In the genomic region with DNA sequence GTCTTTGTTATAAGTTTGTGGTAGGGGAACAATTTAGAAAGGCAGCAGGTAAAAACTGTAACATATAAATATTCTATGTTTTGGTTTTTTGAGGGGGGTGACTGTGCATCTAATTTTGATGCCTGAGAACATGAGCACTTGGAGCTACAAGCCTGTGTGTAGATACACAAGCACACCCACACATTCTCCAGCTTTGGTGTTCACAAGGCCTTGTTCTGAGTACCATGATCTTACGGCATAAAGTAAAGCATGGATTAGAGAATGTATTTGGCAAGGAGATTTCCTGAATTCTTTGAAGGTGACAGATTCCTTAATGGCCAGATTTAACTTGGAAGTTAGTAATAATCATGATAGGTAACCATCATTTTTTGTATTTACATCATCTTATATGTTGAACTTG, we compare ENCODE assay signal across 18 cellular contexts.
"Had no signal": no experiment of that assay in that cellular context is flagged by ENCODE, and none has a peak within 500 bp of the region (broad histone marks: within the 10 kb centered on the region; RNA-seq: fewer than 3 reads in every experiment).

No MANE protein-coding gene starts in this region.

- H3K27ac ChIP-seq: brain microvascular endothelial cell, dorsolateral prefrontal cortex, hepatocyte, suprapubic skin, upper lobe of left lung had no signal

- H3K27me3 ChIP-seq: brain microvascular endothelial cell, dorsolateral prefrontal cortex, hepatocyte, suprapubic skin, upper lobe of left lung had no signal

- H3K36me3 ChIP-seq: brain microvascular endothelial cell, suprapubic skin, upper lobe of left lung had no signal

- H3K4me3 Mint-ChIP-seq: activated CD8-positive, alpha-beta memory T cell treated with anti-CD3 and anti-CD28 coated beads, Interleukin-2, amount 10 ng/mL, durations not matched to agents 7 days and 5 days; activated T-cell treated with anti-CD3 and anti-CD28 coated beads, Interleukin-2, amount 50 U/mL, for 24 hours; naive thymus-derived CD4-positive, alpha-beta T cell had no signal

- H2AFZ ChIP-seq: hepatocyte had no signal

- H3K9me3 ChIP-seq: suprapubic skin, upper lobe of left lung had no signal

- H3K4me2 ChIP-seq: hepatocyte had no signal

- ATAC-seq: activated CD8-positive, alpha-beta memory T cell treated with anti-CD3 and anti-CD28 coated beads, Interleukin-2, amount 10 ng/mL, durations not matched to agents 7 days and 5 days; activated naive CD4-positive, alpha-beta T cell treated with anti-CD3 and anti-CD28 coated beads, Interleukin-2, amount 50 U/mL, for 72 hours; naive thymus-derived CD4-positive, alpha-beta T cell; stimulated activated naive CD8-positive, alpha-beta T cell treated with anti-CD3 and anti-CD28 coated beads, Interleukin-15, Interleukin-2, amounts not matched to agents 100 U/mL and 50 U/mL, for 24 hours had no signal

- H3K27ac Mint-ChIP-seq: activated CD8-positive, alpha-beta memory T cell treated with anti-CD3 and anti-CD28 coated beads, Interleukin-2, amount 10 ng/mL, durations not matched to agents 7 days and 5 days; activated naive CD4-positive, alpha-beta T cell treated with anti-CD3 and anti-CD28 coated beads, Interleukin-2, amount 50 U/mL, for 72 hours; activated T-cell treated with anti-CD3 and anti-CD28 coated beads, Interleukin-2, amount 50 U/mL, for 24 hours; naive thymus-derived CD4-positive, alpha-beta T cell; progenitor cell of endocrine pancreas had no signal

- DNase-seq: activated CD4-positive, alpha-beta T cell treated with anti-CD3 and anti-CD28 coated beads for 1 hour; activated CD4-positive, alpha-beta T cell treated with anti-CD3 and anti-CD28 coated beads, Interleukin-2, amount 50 U/mL, for 48 hours; activated CD8-positive, alpha-beta memory T cell treated with anti-CD3 and anti-CD28 coated beads, Interleukin-2, amount 10 ng/mL, durations not matched to agents 7 days and 5 days; activated effector memory CD4-positive, alpha-beta T cell treated with Interleukin-2 at 50 U/mL for 16 hours; activated T-cell treated with anti-CD3 and anti-CD28 coated beads, Interleukin-2, amount 50 U/mL, for 24 hours; amygdala; brain microvascular endothelial cell; dorsolateral prefrontal cortex; naive thymus-derived CD4-positive, alpha-beta T cell; stimulated activated CD4-positive, alpha-beta T cell treated with anti-CD3 and anti-CD28 coated beads, Interleukin-12 subunit alpha, Interleukin-12 subunit beta, amount 100 ng/mL, for 4 hours; stimulated activated naive CD8-positive, alpha-beta T cell treated with anti-CD3 and anti-CD28 coated beads, Interleukin-15, Interleukin-2, amounts not matched to agents 100 U/mL and 50 U/mL, for 24 hours; T-helper 2 cell; upper lobe of left lung had no signal

- H3K4me3 ChIP-seq: dorsolateral prefrontal cortex, hepatocyte, lung, suprapubic skin, upper lobe of left lung had no signal

- H3K27me3 Mint-ChIP-seq: progenitor cell of endocrine pancreas had no signal
